ENCODE assay signal across 11 cellular contexts in the genomic region with DNA sequence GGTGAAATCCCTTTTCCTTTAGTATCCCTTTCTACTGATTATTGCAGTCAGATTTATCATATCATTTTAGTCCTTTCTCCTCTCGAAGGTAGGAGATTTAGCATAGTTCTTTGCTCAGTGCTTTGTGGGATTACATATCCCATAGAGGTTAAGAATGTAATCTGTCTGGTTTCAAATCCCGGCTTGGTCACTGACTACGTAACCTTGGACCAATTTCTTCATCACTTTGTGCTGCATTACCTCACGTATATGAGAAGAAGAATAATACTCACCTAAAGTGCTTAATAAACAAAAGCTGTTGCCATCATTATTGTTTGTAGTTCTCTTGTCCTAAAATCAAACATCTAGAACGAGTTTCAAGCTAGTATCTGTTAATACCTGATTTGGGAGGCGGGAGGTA.
"Had no signal": no experiment of that assay in that cellular context is flagged by ENCODE, and none has a peak within 500 bp of the region (broad histone marks: within the 10 kb centered on the region; RNA-seq: fewer than 3 reads in every experiment).

No MANE protein-coding gene starts in this region.

- ATAC-seq: activated CD4-positive, CD25-positive, alpha-beta regulatory T cell treated with anti-CD3 and anti-CD28 coated beads, Interleukin-2, amount 50 U/mL, for 24 hours; body of pancreas; right lobe of liver had no signal

- DNase-seq: activated T-cell treated with anti-CD3 and anti-CD28 coated beads, Interleukin-2, amount 50 U/mL, for 1 hour; amygdala; body of pancreas; caudate nucleus; cortex of kidney; effector memory CD4-positive, alpha-beta T cell; foreskin melanocyte; mesendoderm; right lobe of liver; SW 1271 had no signal
